10 cellular contexts compared by ENCODE assay signal in genomic region chr9:128005938-128006337, GRCh38. TPM values are rescaled to one million over a fixed set of nuclear protein-coding genes. Genes with fewer than 3 reads are reported as not detected.
A peak's percentile ranks its signal among the peaks of the same experiment; 100 is the strongest.
DNase-seq lines count a peak whose midpoint lies in the region; ATAC-seq, FAIRE-seq and TF ChIP-seq lines count a peak whose summit lies in the region.
"Had no signal": no experiment of that assay in that cellular context is flagged by ENCODE, and none has a peak within 500 bp of the region (broad histone marks: within the 10 kb centered on the region; RNA-seq: fewer than 3 reads in every experiment).

No MANE protein-coding gene starts in this region.

- DNase-seq in BE2C (peak; percentile 77), HTR-8/SVneo (ENCODE audit: insufficient read length, low spot score) (peak; percentile 35), mesothelial cell of epicardium (ENCODE audit: low spot score in 2 of 2, unreplicated experiment in 2 of 2) (no peak), GM12891 (ENCODE audit: insufficient read length, low spot score) (no peak)
- no peak for DNase-seq in activated naive CD8-positive, alpha-beta T cell treated with anti-CD3 and anti-CD28 coated beads, Interleukin-2, amount 10 ng/mL, durations not matched to agents 7 days and 5 days
- no peak for DNase-seq in stimulated activated CD4-positive, alpha-beta T cell treated with anti-CD3 and anti-CD28 coated beads, Interleukin-4, amount 100 ng/mL, for 4 hours
- DNase-seq in natural killer cell treated with Interleukin-12 subunit alpha and Interleukin-12 subunit beta and Interleukin-15 and Interleukin-18, amount 100 ng/mL, for 72 hours (ENCODE audit: low spot score) = no peak
- DNase-seq: activated B cell treated with CpG ODN at 0.5 μM for 24 hours, NCI-H2081 treated with DMSO at 0.1 percent for 48 hours had no signal

- no peaks in the 10 kb centered on the region for H3K27me3 ChIP-seq in BE2C

- H3K27ac Mint-ChIP-seq in activated naive CD8-positive, alpha-beta T cell treated with anti-CD3 and anti-CD28 coated beads, Interleukin-2, amount 10 ng/mL, durations not matched to agents 7 days and 5 days = no peak overlapping the region
- peak overlapping the region; percentile 16 for H3K27ac Mint-ChIP-seq in mesothelial cell of epicardium
- H3K27ac Mint-ChIP-seq in natural killer cell treated with Interleukin-12 subunit alpha and Interleukin-12 subunit beta and Interleukin-15 and Interleukin-18, amount 100 ng/mL, for 72 hours = no peak overlapping the region

- H3K9me3 ChIP-seq in BE2C = no peaks in the 10 kb centered on the region; the same call in 1 of the 2 replicates

- no peaks in the 10 kb centered on the region for H3K9me3 Mint-ChIP-seq in activated naive CD8-positive, alpha-beta T cell treated with anti-CD3 and anti-CD28 coated beads, Interleukin-2, amount 10 ng/mL, durations not matched to agents 7 days and 5 days
- peaks cover 8% of the 10 kb centered on the region for H3K9me3 Mint-ChIP-seq in mesothelial cell of epicardium
- no peaks in the 10 kb centered on the region for H3K9me3 Mint-ChIP-seq in natural killer cell treated with Interleukin-12 subunit alpha and Interleukin-12 subunit beta and Interleukin-15 and Interleukin-18, amount 100 ng/mL, for 72 hours

- H3K36me3 ChIP-seq in BE2C = no peaks in the 10 kb centered on the region

- peaks cover 28% of the 10 kb centered on the region for H3K4me1 Mint-ChIP-seq in activated naive CD8-positive, alpha-beta T cell treated with anti-CD3 and anti-CD28 coated beads, Interleukin-2, amount 10 ng/mL, durations not matched to agents 7 days and 5 days
- H3K4me1 Mint-ChIP-seq in mesothelial cell of epicardium = peaks cover 23% of the 10 kb centered on the region
- peaks cover 9 to 10% of the 10 kb centered on the region in 2 donors for H3K4me1 Mint-ChIP-seq in natural killer cell treated with Interleukin-12 subunit alpha and Interleukin-12 subunit beta and Interleukin-15 and Interleukin-18, amount 100 ng/mL, for 72 hours (ENCODE audit: low read depth in 2 of 2)

- no peak overlapping the region for H3K4me3 ChIP-seq in BE2C (ENCODE audit: low read depth, low read length)

- peaks cover 5% of the 10 kb centered on the region for H3K36me3 Mint-ChIP-seq in activated naive CD8-positive, alpha-beta T cell treated with anti-CD3 and anti-CD28 coated beads, Interleukin-2, amount 10 ng/mL, durations not matched to agents 7 days and 5 days
- peaks cover 3% of the 10 kb centered on the region for H3K36me3 Mint-ChIP-seq in mesothelial cell of epicardium
- no peaks in the 10 kb centered on the region for H3K36me3 Mint-ChIP-seq in natural killer cell treated with Interleukin-12 subunit alpha and Interleukin-12 subunit beta and Interleukin-15 and Interleukin-18, amount 100 ng/mL, for 72 hours

- peak overlapping the region; percentile 28 for H3K4me3 Mint-ChIP-seq in activated naive CD8-positive, alpha-beta T cell treated with anti-CD3 and anti-CD28 coated beads, Interleukin-2, amount 10 ng/mL, durations not matched to agents 7 days and 5 days
- no peak overlapping the region for H3K4me3 Mint-ChIP-seq in mesothelial cell of epicardium
- no peak overlapping the region for H3K4me3 Mint-ChIP-seq in natural killer cell treated with Interleukin-12 subunit alpha and Interleukin-12 subunit beta and Interleukin-15 and Interleukin-18, amount 100 ng/mL, for 72 hours
- H3K4me3 Mint-ChIP-seq: activated B cell treated with CpG ODN at 0.5 μM for 24 hours had no signal

- FAIRE-seq in HTR-8/SVneo (lab: Jason Lieb, UNC) = no peak
- FAIRE-seq in GM12891 (lab: Jason Lieb, UNC) = no peak

- TF ChIP-seq CTCF in BE2C (IDR thresholded peaks at IDR 0.05; ENCODE audit: low read depth, low read length) = no peak
- no peak for TF ChIP-seq CTCF in mesothelial cell of epicardium (IDR thresholded peaks at IDR 0.05; ENCODE audit: unreplicated experiment)

- H3K4me1 ChIP-seq in BE2C = peaks cover 21% of the 10 kb centered on the region

- POLR2A ChIA-PET in activated naive CD8-positive, alpha-beta T cell treated with anti-CD3 and anti-CD28 coated beads, Interleukin-2, amount 10 ng/mL, durations not matched to agents 7 days and 5 days (lab: Charles Lee) = interaction anchor here (0.6 to 4.8 kb wide), 9 partner anchors 9 to 28 kb away, joined by 3 to 70 read pairs (median 7); partner anchors contain the start of gene EEIG1

- no peak for TF ChIP-seq POLR2A in GM12891 (IDR thresholded peaks at IDR 0.05; ENCODE audit: low read depth, low read length)

- no peaks in the 10 kb centered on the region for H3K27me3 Mint-ChIP-seq in activated naive CD8-positive, alpha-beta T cell treated with anti-CD3 and anti-CD28 coated beads, Interleukin-2, amount 10 ng/mL, durations not matched to agents 7 days and 5 days
- no peaks in the 10 kb centered on the region for H3K27me3 Mint-ChIP-seq in mesothelial cell of epicardium (ENCODE audit: low read depth)
- H3K27me3 Mint-ChIP-seq in natural killer cell treated with Interleukin-12 subunit alpha and Interleukin-12 subunit beta and Interleukin-15 and Interleukin-18, amount 100 ng/mL, for 72 hours = no peaks in the 10 kb centered on the region
- H3K27me3 Mint-ChIP-seq: activated B cell treated with CpG ODN at 0.5 μM for 24 hours had no signal

- no peak for ATAC-seq in activated naive CD8-positive, alpha-beta T cell treated with anti-CD3 and anti-CD28 coated beads, Interleukin-2, amount 10 ng/mL, durations not matched to agents 7 days and 5 days (ENCODE audit: low read depth)
- ATAC-seq in GM21423 (IDR thresholded peaks at IDR 0.05; ENCODE audit: unreplicated experiment) = no peak
- ATAC-seq in natural killer cell treated with Interleukin-12 subunit alpha and Interleukin-12 subunit beta and Interleukin-15 and Interleukin-18, amount 100 ng/mL, for 72 hours = no peak

TF ChIP-seq in GM12891, 5 proteins besides CTCF, POLR2A, EP300 and RAD21:
- TF ChIP-seq POU2F2 (IDR thresholded peaks at IDR 0.05; ENCODE audit: low read depth, low read length) (no peak), TAF1 (IDR thresholded peaks at IDR 0.05; ENCODE audit: low read depth, low read length) (no peak), SPI1 (IDR thresholded peaks at IDR 0.05; ENCODE audit: low read depth, low read length) (no peak), PAX5 (IDR thresholded peaks at IDR 0.05; ENCODE audit: insufficient read depth, low read length, severe bottlenecking) (no peak), POLR2AphosphoS5 (IDR thresholded peaks at IDR 0.05; ENCODE audit: low read depth, low read length) (no peak)

RNA-seq across cellular contexts. Expression of gene EEIG1, which starts 25.1 kb away (rescaled TPM):
- 30.7 TPM for polyA plus RNA-seq in BE2C (2012; ENCODE audit: insufficient read depth, insufficient read length, low read depth)
- total RNA-seq in activated naive CD8-positive, alpha-beta T cell treated with anti-CD3 and anti-CD28 coated beads, Interleukin-2, amount 10 ng/mL, durations not matched to agents 7 days and 5 days = 100 to 1,000 TPM; 329 to 366 TPM
- total RNA-seq in mesothelial cell of epicardium = 62.8 to 68.8 TPM (median 67.4 TPM) in 3 replicates
- 26.9 TPM for polyA plus RNA-seq in GM12891 (2012; ENCODE audit: low read depth, missing spikeins)
- 10 to 100 TPM in 1 of 2 donors, 1 to 10 TPM in 1; 8.2 to 16.4 TPM for total RNA-seq in natural killer cell treated with Interleukin-12 subunit alpha and Interleukin-12 subunit beta and Interleukin-15 and Interleukin-18, amount 100 ng/mL, for 72 hours

Comparison
In these comparisons a context has a peak if more than half of its experiments do, and no peak if none do; other contexts are left out.
1. DNase-seq: peak in BE2C (single experiment) and HTR-8/SVneo (single experiment); none in activated naive CD8-positive, alpha-beta T cell treated with anti-CD3 and anti-CD28 coated beads, Interleukin-2, amount 10 ng/mL, durations not matched to agents 7 days and 5 days (single experiment), mesothelial cell of epicardium (0 of 2), GM12891 (single experiment), stimulated activated CD4-positive, alpha-beta T cell treated with anti-CD3 and anti-CD28 coated beads, Interleukin-4, amount 100 ng/mL, for 4 hours (0 of 2) and natural killer cell treated with Interleukin-12 subunit alpha and Interleukin-12 subunit beta and Interleukin-15 and Interleukin-18, amount 100 ng/mL, for 72 hours (single experiment).